5 cellular contexts compared by ENCODE assay signal in genomic region chr19:43238213-43238612, GRCh38. TPM values are rescaled to one million over a fixed set of nuclear protein-coding genes. Genes with fewer than 3 reads are reported as not detected.
"Had no signal": no experiment of that assay in that cellular context is flagged by ENCODE, and none has a peak within 500 bp of the region (broad histone marks: within the 10 kb centered on the region; RNA-seq: fewer than 3 reads in every experiment).

No MANE protein-coding gene starts in this region.

RNA-seq across cellular contexts. Expression of gene PSG9, which starts 31.1 kb away (rescaled TPM):
- total RNA-seq: GM23338, H1, H9, HT-29, K562 had no signal
- polyA plus RNA-seq: GM23338, H1 had no signal

RNA-seq across cellular contexts. Expression of gene PSG4, which starts 32.8 kb away (rescaled TPM):
- total RNA-seq: GM23338, H1, H9, HT-29, K562 had no signal
- polyA plus RNA-seq: H1 had no signal

RNA-seq across cellular contexts. Expression of gene PSG5, which starts 51.9 kb away (rescaled TPM):
- total RNA-seq: GM23338, H1, H9, HT-29, K562 had no signal
- polyA plus RNA-seq: H1, K562 had no signal
